Comparison of ENCODE assay signal across 8 cellular contexts in genomic region chr14:89504602-89505320, GRCh38.
DNase-seq lines count a peak whose midpoint lies in the region; ATAC-seq and TF ChIP-seq lines count a peak whose summit lies in the region.

No MANE protein-coding gene starts in this region.

- H3K4me1 ChIP-seq in neutrophil (ENCODE audit: control insufficient read depth in 1 of 2, insufficient read depth in 1 of 2, low read depth in 1 of 2, low read length in 1 of 2) (peaks cover 22% of the 10 kb centered on the region in 2 experiments), OCI-LY7 (ENCODE audit: insufficient read depth, low read length, poor library complexity, severe bottlenecking) (peaks cover 4% of the 10 kb centered on the region)

- no peaks in the 10 kb centered on the region for H3K79me2 ChIP-seq in OCI-LY7 (ENCODE audit: insufficient read depth, low read depth, low read length)

- POLR2A ChIA-PET in OCI-LY7 (lab: Charles Lee) = interaction anchor here (0.5 to 1.7 kb wide), 3 partner anchors 11 to 256 kb away, joined by 3 to 11 read pairs (median 3); no protein-coding TSS in a partner anchor

- no peaks in the 10 kb centered on the region for H4K20me1 ChIP-seq in OCI-LY7 (ENCODE audit: insufficient read depth, low read length)

- H3K9me2 ChIP-seq in OCI-LY7 (ENCODE audit: insufficient read depth, low read length) = no peaks in the 10 kb centered on the region

- no TSS peak for BruUV-seq in OCI-LY7 (replicated peaks; lab: Mats Ljungman, UMichigan)

- H2AFZ ChIP-seq in OCI-LY7 (ENCODE audit: low read length) = no peak overlapping the region

- no peak overlapping the region for H3K4me2 ChIP-seq in OCI-LY7 (ENCODE audit: low read length)

- intact Hi-C loops in OCI-LY7 (cut with micrococcal nuclease; ENCODE audit: unreplicated experiment) = no loop called here

- H3K4me3 ChIP-seq in AG09309 (ENCODE audit: control insufficient read depth, low read depth, low read length) (no peak overlapping the region), neutrophil (ENCODE audit: low read depth in 1 of 2, low read length in 1 of 2) (peak overlapping the region in 1 of 2 experiments; percentile 36), OCI-LY7 (ENCODE audit: low read depth, low read length, poor library complexity, severe bottlenecking) (no peak overlapping the region)

- H3K27me3 ChIP-seq in neutrophil = no peaks in the 10 kb centered on the region

- CTCF ChIA-PET in OCI-LY7 (lab: Charles Lee; ENCODE audit: unreplicated experiment) = no interaction called here

- H3K36me3 ChIP-seq in neutrophil (peaks cover 4% of the 10 kb centered on the region), OCI-LY7 (ENCODE audit: insufficient read depth, low read length) (no peaks in the 10 kb centered on the region)

- DNase-seq in AG09309 (ENCODE audit: low read depth) = peak; percentile 58
- DNase-seq in activated T-cell treated with anti-CD3 and anti-CD28 coated beads, Interleukin-2, amount 50 U/mL, for 48 hours = peak; percentile 51 to 54
- no peak for DNase-seq in OCI-LY7 (ENCODE audit: low spot score)
- no peak for DNase-seq in HuH-7 (ENCODE audit: low spot score)
- no peak for DNase-seq in epidermal melanocyte (ENCODE audit: insufficient read length, low spot score)

- H3K27ac ChIP-seq in neutrophil (peak overlapping the region; percentile 80), OCI-LY7 (ENCODE audit: low read depth, low read length, poor library complexity, severe bottlenecking) (no peak overlapping the region)

- no peaks in the 10 kb centered on the region for H3K9me3 ChIP-seq in neutrophil
- no peaks in the 10 kb centered on the region for H3K9me3 ChIP-seq in OCI-LY7 (ENCODE audit: low read length)

- TF ChIP-seq CTCF in AG09309 (IDR thresholded peaks at IDR 0.05; ENCODE audit: control insufficient read depth, insufficient read depth, low read depth, low read length, missing control alignments) (no peak), neutrophil (IDR thresholded peaks at IDR 0.05) (no peak), OCI-LY7 (conservative IDR thresholded peaks at IDR 0.05; ENCODE audit: low read length) (no peak)

- ATAC-seq in GM18868 (IDR thresholded peaks at IDR 0.05; ENCODE audit: unreplicated experiment) (peak; percentile 75), HG03378 (IDR thresholded peaks at IDR 0.05; ENCODE audit: unreplicated experiment) (peak; percentile 63)

Comparison
In these comparisons a context has a peak if more than half of its experiments do, and no peak if none do; other contexts are left out.
1. DNase-seq: peak in AG09309 (single experiment) and activated T-cell treated with anti-CD3 and anti-CD28 coated beads, Interleukin-2, amount 50 U/mL, for 48 hours (2 of 2); none in OCI-LY7 (single experiment), HuH-7 (single experiment) and epidermal melanocyte (single experiment).